In genomic region chr19:3782903-3783302, GRCh38 we compare ENCODE assay signal across 22 cellular contexts. TPM values are rescaled to one million over a fixed set of nuclear protein-coding genes. Genes with fewer than 3 reads are reported as not detected.
DNase-seq lines count a peak whose midpoint lies in the region; ATAC-seq and TF ChIP-seq lines count a peak whose summit lies in the region.
"Had no signal": no experiment of that assay in that cellular context is flagged by ENCODE, and none has a peak within 500 bp of the region (broad histone marks: within the 10 kb centered on the region; RNA-seq: fewer than 3 reads in every experiment).

No MANE protein-coding gene starts in this region.

- H3K4me1 ChIP-seq in neural progenitor cell (peaks cover 6% of the 10 kb centered on the region), ovary (ENCODE audit: insufficient read depth) (no peaks in the 10 kb centered on the region)
- H3K4me1 ChIP-seq: BE2C had no signal

- H3K4me2 ChIP-seq in neural progenitor cell = no peak overlapping the region
- H3K4me2 ChIP-seq: A549; BLaER1 treated with 17β-estradiol and CSF1 and Interleukin-3, amounts not matched to agents 10 nM and 100 nM had no signal

- no peaks in the 10 kb centered on the region for H3K79me2 ChIP-seq in neural progenitor cell (ENCODE audit: low read depth)

- H3K27ac Mint-ChIP-seq in natural killer cell = peak overlapping the region; percentile 36 to 89
- no peak overlapping the region for H3K27ac Mint-ChIP-seq in natural killer cell treated with Interleukin-12 subunit alpha and Interleukin-12 subunit beta and Interleukin-15 and Interleukin-18, amount 100 ng/mL, for 72 hours
- H3K27ac Mint-ChIP-seq in neural progenitor cell = no peak overlapping the region
- H3K27ac Mint-ChIP-seq: CD4-positive, alpha-beta T cell had no signal

- H3K9me3 Mint-ChIP-seq in natural killer cell (peaks cover 3 to 5% of the 10 kb centered on the region in 2 donors), neural progenitor cell (peaks cover 18% of the 10 kb centered on the region)
- H3K9me3 Mint-ChIP-seq in natural killer cell treated with Interleukin-12 subunit alpha and Interleukin-12 subunit beta and Interleukin-15 and Interleukin-18, amount 100 ng/mL, for 72 hours = peaks cover 6% of the 10 kb centered on the region

- H3K36me3 Mint-ChIP-seq in natural killer cell = peaks cover 8% of the 10 kb centered on the region
- H3K36me3 Mint-ChIP-seq in natural killer cell treated with Interleukin-12 subunit alpha and Interleukin-12 subunit beta and Interleukin-15 and Interleukin-18, amount 100 ng/mL, for 72 hours = peaks cover 9% of the 10 kb centered on the region
- no peaks in the 10 kb centered on the region for H3K36me3 Mint-ChIP-seq in neural progenitor cell

- H3K36me3 ChIP-seq in neural progenitor cell = no peaks in the 10 kb centered on the region
- H3K36me3 ChIP-seq in MG63 = no peaks in the 10 kb centered on the region
- no peaks in the 10 kb centered on the region for H3K36me3 ChIP-seq in ovary
- H3K36me3 ChIP-seq: BE2C; BLaER1 treated with 17β-estradiol and CSF1 and Interleukin-3, amounts not matched to agents 10 nM and 100 nM had no signal

- TF ChIP-seq POLR2A in ovary (IDR thresholded peaks at IDR 0.05) = no peak

- intact Hi-C loops in natural killer cell (cut with micrococcal nuclease) (loop anchor here (1.0 to 10.0 kb wide), 2 partner anchors 39 to 202 kb away; partner anchors contain the start of gene EEF2), ovary (cut with DNase I) (no loop called here)

- H3K4me3 ChIP-seq in neural progenitor cell = no peak overlapping the region
- no peak overlapping the region for H3K4me3 ChIP-seq in MG63
- no peak overlapping the region for H3K4me3 ChIP-seq in ovary
- H3K4me3 ChIP-seq: A549 had no signal

- 78 to 86% (median 82%) methylated on average over 13 of the region's 13 CpGs for WGBS in ovary, 3 donors

- H3K27me3 Mint-ChIP-seq in natural killer cell (ENCODE audit: low read depth in 2 of 2) (no peaks in the 10 kb centered on the region), neural progenitor cell (ENCODE audit: insufficient read depth, low read depth) (peaks cover 37% of the 10 kb centered on the region)
- H3K27me3 Mint-ChIP-seq in natural killer cell treated with Interleukin-12 subunit alpha and Interleukin-12 subunit beta and Interleukin-15 and Interleukin-18, amount 100 ng/mL, for 72 hours = no peaks in the 10 kb centered on the region
- H3K27me3 Mint-ChIP-seq: CD4-positive, alpha-beta T cell had no signal

- no peak for TF ChIP-seq EP300 in ovary (IDR thresholded peaks at IDR 0.05)

- no peak for ATAC-seq in natural killer cell
- ATAC-seq in natural killer cell treated with Interleukin-12 subunit alpha and Interleukin-12 subunit beta and Interleukin-15 and Interleukin-18, amount 100 ng/mL, for 72 hours = no peak
- ATAC-seq in GM19397 (IDR thresholded peaks at IDR 0.05; ENCODE audit: unreplicated experiment) = no peak

- H3K27me3 ChIP-seq in neural progenitor cell = peaks cover 46% of the 10 kb centered on the region
- 0 out of 2 replicates have a peak, but pooled peaks cover 2% of the 10 kb centered on the region for H3K27me3 ChIP-seq in MG63
- H3K27me3 ChIP-seq in ovary = no peaks in the 10 kb centered on the region

- no peak overlapping the region for H3K4me3 Mint-ChIP-seq in natural killer cell
- no peak overlapping the region for H3K4me3 Mint-ChIP-seq in natural killer cell treated with Interleukin-12 subunit alpha and Interleukin-12 subunit beta and Interleukin-15 and Interleukin-18, amount 100 ng/mL, for 72 hours
- H3K4me3 Mint-ChIP-seq in neural progenitor cell = no peak overlapping the region
- H3K4me3 Mint-ChIP-seq: CD14-positive monocyte had no signal

- TF ChIP-seq CTCF in natural killer cell (IDR thresholded peaks at IDR 0.05) = no peak
- no peak for TF ChIP-seq CTCF in neural progenitor cell (IDR thresholded peaks at IDR 0.05)
- TF ChIP-seq CTCF in ovary (IDR thresholded peaks at IDR 0.05) = no peak

- H4K20me1 ChIP-seq in neural progenitor cell (ENCODE audit: low read depth) = peaks cover 6% of the 10 kb centered on the region
- H4K20me1 ChIP-seq: BLaER1 treated with 17β-estradiol and CSF1 and Interleukin-3, amounts not matched to agents 10 nM and 100 nM had no signal

- H3K27ac ChIP-seq in neural progenitor cell (no peak overlapping the region), ovary (no peak overlapping the region)
- H3K27ac ChIP-seq: 22Rv1; A549; BLaER1 treated with 17β-estradiol and CSF1 and Interleukin-3, amounts not matched to agents 10 nM and 100 nM had no signal

- H3K4me1 Mint-ChIP-seq in natural killer cell (peaks cover 18 to 40% of the 10 kb centered on the region in 2 donors), neural progenitor cell (peaks cover 3% of the 10 kb centered on the region)
- H3K4me1 Mint-ChIP-seq in natural killer cell treated with Interleukin-12 subunit alpha and Interleukin-12 subunit beta and Interleukin-15 and Interleukin-18, amount 100 ng/mL, for 72 hours (ENCODE audit: low read depth in 2 of 2) = peaks cover 14 to 30% of the 10 kb centered on the region in 2 donors

- no peaks in the 10 kb centered on the region for H3F3A ChIP-seq in neural progenitor cell (ENCODE audit: low read depth)

- no peaks in the 10 kb centered on the region for H3K9me3 ChIP-seq in neural progenitor cell (ENCODE audit: low read depth)
- H3K9me3 ChIP-seq in MG63 = peaks cover 3% of the 10 kb centered on the region; the same call in 1 of the 2 replicates
- H3K9me3 ChIP-seq in ovary = peaks cover 0 to 14% of the 10 kb centered on the region in 2 donors

- no peak overlapping the region for H3K9ac ChIP-seq in neural progenitor cell
- H3K9ac ChIP-seq: BLaER1 treated with 17β-estradiol and CSF1 and Interleukin-3, amounts not matched to agents 10 nM and 100 nM had no signal

- no peak overlapping the region for H2AFZ ChIP-seq in neural progenitor cell (replicated peaks)

- no peak for DNase-seq in natural killer cell
- no peak for DNase-seq in natural killer cell treated with Interleukin-12 subunit alpha and Interleukin-12 subunit beta and Interleukin-15 and Interleukin-18, amount 100 ng/mL, for 72 hours (ENCODE audit: low spot score)
- DNase-seq in ecto neural progenitor cell (ENCODE audit: low spot score) = peak; percentile 37
- peak; percentile 1 for DNase-seq in neural progenitor cell (ENCODE audit: low spot score)
- no peak for DNase-seq in MG63
- no peak for DNase-seq in ovary
- no peak for DNase-seq in activated naive CD4-positive, alpha-beta T cell (lab: John Stamatoyannopoulos, UW)
- DNase-seq: ACHN, Calu3, COR-L47, DMS79 treated with DMSO at 0.1 percent for 48 hours, GF-D8, GOT3 had no signal

RNA-seq across cellular contexts. Expression of gene MATK, which starts 3.3 kb away (rescaled TPM):
- total RNA-seq in natural killer cell (100 to 1,000 TPM; 269 to 353 (median 317) TPM), neural progenitor cell (ENCODE audit: low replicate concordance) (2.4 and 2.8 TPM in 2 replicates), ovary (1 to 10 TPM in 3 of 7 donors, under 1 TPM in 4; 0.40 to 1.4 (median 0.98) TPM)
- 10 to 100 TPM; 58.5 to 61.9 TPM for total RNA-seq in natural killer cell treated with Interleukin-12 subunit alpha and Interleukin-12 subunit beta and Interleukin-15 and Interleukin-18, amount 100 ng/mL, for 72 hours
- total RNA-seq in MG63 (2014; rRNA removed; shearing (Covaris generic); ENCODE audit: low replicate concordance) = 0.69 and 3.9 TPM in 2 replicates
- under 1 TPM; 0.25 to 0.44 TPM for polyA plus RNA-seq in ovary
- total RNA-seq: Calu3 had no signal

RNA-seq across cellular contexts. Expression of gene RAX2, which starts 10.9 kb away (rescaled TPM):
- total RNA-seq in natural killer cell (not detected), neural progenitor cell (ENCODE audit: low replicate concordance) (not detected in 2 replicates), ovary (under 1 TPM in 1 of 7 donors, not detected in 6; 0.13 TPM)
- under 1 TPM in 1 of 2 donors, not detected in 1; 0.21 TPM for total RNA-seq in natural killer cell treated with Interleukin-12 subunit alpha and Interleukin-12 subunit beta and Interleukin-15 and Interleukin-18, amount 100 ng/mL, for 72 hours
- not detected in 2 replicates for total RNA-seq in MG63 (2014; rRNA removed; shearing (Covaris generic); ENCODE audit: low replicate concordance)
- under 1 TPM in 1 of 2 donors, not detected in 1; 0.13 TPM for polyA plus RNA-seq in ovary
- total RNA-seq: Calu3; CD4-positive, alpha-beta T cell; Daoy; G401 had no signal
- polyA plus RNA-seq: A549, CD14-positive monocyte had no signal

RNA-seq across cellular contexts. Expression of gene MRPL54, which starts 20.4 kb away (rescaled TPM):
- total RNA-seq in natural killer cell = 10 to 100 TPM; 54.1 to 60.5 (median 55.5) TPM
- total RNA-seq in natural killer cell treated with Interleukin-12 subunit alpha and Interleukin-12 subunit beta and Interleukin-15 and Interleukin-18, amount 100 ng/mL, for 72 hours = 10 to 100 TPM; 58.5 to 75.1 TPM
- 15.1 and 21.4 TPM in 2 replicates for total RNA-seq in neural progenitor cell (ENCODE audit: low replicate concordance)
- total RNA-seq in MG63 (2014; rRNA removed; shearing (Covaris generic); ENCODE audit: low replicate concordance) = 47.0 and 55.4 TPM in 2 replicates
- total RNA-seq in ovary = 100 to 1,000 TPM in 2 of 7 donors, 10 to 100 TPM in 5; 42.4 to 113 (median 64.4) TPM
- polyA plus RNA-seq in ovary = 10 to 100 TPM; 14.5 to 80.8 TPM

RNA-seq across cellular contexts. Expression of gene APBA3, which starts 21.4 kb away (rescaled TPM):
- total RNA-seq in natural killer cell = 10 to 100 TPM; 39.9 to 53.6 (median 43.8) TPM
- 10 to 100 TPM; 40.6 to 55.4 TPM for total RNA-seq in natural killer cell treated with Interleukin-12 subunit alpha and Interleukin-12 subunit beta and Interleukin-15 and Interleukin-18, amount 100 ng/mL, for 72 hours
- total RNA-seq in neural progenitor cell (ENCODE audit: low replicate concordance) = 17.3 and 41.1 TPM in 2 replicates
- total RNA-seq in MG63 (2014; rRNA removed; shearing (Covaris generic); ENCODE audit: low replicate concordance) = 1.4 and 10.1 TPM in 2 replicates
- total RNA-seq in ovary = 10 to 100 TPM; 18.1 to 25.4 (median 21.5) TPM
- polyA plus RNA-seq in ovary = 10 to 100 TPM in 1 of 2 donors, under 1 TPM in 1; 0.88 to 19.9 TPM

Comparison
In these comparisons a context has a peak if more than half of its experiments do, and no peak if none do; other contexts are left out.
1. H3K27ac Mint-ChIP-seq: peak in natural killer cell (2 of 2); none in natural killer cell treated with Interleukin-12 subunit alpha and Interleukin-12 subunit beta and Interleukin-15 and Interleukin-18, amount 100 ng/mL, for 72 hours (0 of 2) and neural progenitor cell (single experiment).
2. DNase-seq: peak in ecto neural progenitor cell (single experiment) and neural progenitor cell (single experiment); none in natural killer cell (single experiment), natural killer cell treated with Interleukin-12 subunit alpha and Interleukin-12 subunit beta and Interleukin-15 and Interleukin-18, amount 100 ng/mL, for 72 hours (single experiment), MG63 (single experiment), ovary (0 of 5) and activated naive CD4-positive, alpha-beta T cell (0 of 4).
3. RNA of gene MATK, which starts 3.3 kb away (total RNA-seq): 269 to 353 TPM in natural killer cell and 58.5 to 61.9 TPM in natural killer cell treated with Interleukin-12 subunit alpha and Interleukin-12 subunit beta and Interleukin-15 and Interleukin-18, amount 100 ng/mL, for 72 hours; 0.69 to 3.9 TPM in MG63, 2.4 to 2.8 TPM in neural progenitor cell and 0.40 to 1.4 TPM in ovary; every median in the first group is over 10 times any median in the second.